34 cellular contexts compared by ENCODE assay signal in the genomic region with DNA sequence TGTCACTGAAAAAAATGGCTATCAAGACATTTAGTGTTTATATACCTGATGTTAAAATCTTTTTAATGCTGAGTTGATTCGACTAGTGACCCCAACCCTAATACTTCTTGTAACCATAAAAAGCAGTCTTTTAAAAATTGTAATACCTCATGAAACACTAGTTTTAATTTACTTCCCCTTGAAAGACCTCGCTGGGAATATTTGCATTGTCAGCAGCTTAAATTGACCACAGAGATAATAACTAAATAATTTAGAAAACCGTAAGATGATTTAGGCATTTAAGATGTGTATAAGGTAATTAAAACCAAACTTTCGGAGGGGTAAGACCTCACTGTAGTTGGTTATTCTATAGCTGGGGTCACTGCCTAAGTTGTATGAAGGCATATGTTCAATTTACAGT.
"Had no signal": no experiment of that assay in that cellular context is flagged by ENCODE, and none has a peak within 500 bp of the region (broad histone marks: within the 10 kb centered on the region; RNA-seq: fewer than 3 reads in every experiment).

No MANE protein-coding gene starts in this region.

- FAIRE-seq: astrocyte, bronchial epithelial cell had no signal

- DNase-seq: activated effector memory CD4-positive, alpha-beta T cell treated with anti-CD3 and anti-CD28 coated beads, Interleukin-2, amount 50 U/mL, for 16 hours; activated effector memory CD4-positive, alpha-beta T cell treated with Interleukin-2 at 50 U/mL for 16 hours; activated gamma-delta T cell; activated gamma-delta T cell treated with Interleukin-2 at 50 U/mL for 16 hours; activated naive CD4-positive, alpha-beta T cell; activated naive CD4-positive, alpha-beta T cell treated with anti-CD3 and anti-CD28 coated beads for 36 hours; activated naive CD4-positive, alpha-beta T cell treated with anti-CD3 and anti-CD28 coated beads, Interleukin-2, amount 10 ng/mL, durations not matched to agents 7 days and 5 days; activated naive CD4-positive, alpha-beta T cell treated with anti-CD3 and anti-CD28 coated beads, Interleukin-2, amount 50 U/mL, for 16 hours; activated naive CD4-positive, alpha-beta T cell treated with Interleukin-2 at 50 U/mL for 16 hours; activated naive CD8-positive, alpha-beta T cell treated with anti-CD3 and anti-CD28 coated beads for 36 hours; activated naive CD8-positive, alpha-beta T cell treated with anti-CD3 and anti-CD28 coated beads, Interleukin-2, amount 10 ng/mL, durations not matched to agents 7 days and 5 days; activated naive CD8-positive, alpha-beta T cell treated with anti-CD3 and anti-CD28 coated beads, Interleukin-2, amount 50 U/mL, for 24 hours; activated T-cell treated with anti-CD3 and anti-CD28 coated beads, Interleukin-2, amount 50 U/mL, for 1 hour; activated T-cell treated with anti-CD3 and anti-CD28 coated beads, Interleukin-2, amount 50 U/mL, for 24 hours; activated T-cell treated with anti-CD3 and anti-CD28 coated beads, Interleukin-2, amount 50 U/mL, for 4 hours; activated T-cell treated with anti-CD3 and anti-CD28 coated beads, Interleukin-2, amount 50 U/mL, for 48 hours; activated T-cell treated with anti-CD3 and anti-CD28 coated beads, Interleukin-2, amount 50 U/mL, for 72 hours; adrenal gland; amniotic stem cell; amygdala; anterior cingulate cortex; aorta; body of pancreas; brain microvascular endothelial cell; caudate nucleus; central memory CD4-positive, alpha-beta T cell; cerebellar nuclear complex had no signal

- H3K36me3 ChIP-seq: adrenal gland, ascending aorta, brain microvascular endothelial cell, breast epithelium had no signal

- H3K9me3 ChIP-seq: adrenal gland, ascending aorta, body of pancreas, breast epithelium had no signal

- H3K4me1 ChIP-seq: adrenal gland, ascending aorta, body of pancreas, breast epithelium had no signal

- H3K27me3 ChIP-seq: adrenal gland, ascending aorta, body of pancreas, brain microvascular endothelial cell, breast epithelium, cardiac muscle cell had no signal

- H3K4me3 ChIP-seq: adrenal gland, ascending aorta, body of pancreas, breast epithelium, cardiac muscle cell had no signal

- H3K27ac ChIP-seq: adrenal gland, ascending aorta, body of pancreas, brain microvascular endothelial cell, breast epithelium, cardiac muscle cell had no signal

- ATAC-seq: activated naive CD4-positive, alpha-beta T cell treated with anti-CD3 and anti-CD28 coated beads, Interleukin-2, amount 50 U/mL, for 72 hours; activated naive CD8-positive, alpha-beta T cell treated with anti-CD3 and anti-CD28 coated beads, Interleukin-2, amount 50 U/mL, for 24 hours; activated T-cell treated with anti-CD3 and anti-CD28 coated beads, Interleukin-2, amount 50 U/mL, for 4 hours; activated T-cell treated with anti-CD3 and anti-CD28 coated beads, Interleukin-2, amount 50 U/mL, for 72 hours; activated T-helper 17 cell treated with anti-CD3 and anti-CD28 coated beads, Interleukin-2, amount 50 U/mL, for 72 hours; body of pancreas had no signal
